In the genomic region with DNA sequence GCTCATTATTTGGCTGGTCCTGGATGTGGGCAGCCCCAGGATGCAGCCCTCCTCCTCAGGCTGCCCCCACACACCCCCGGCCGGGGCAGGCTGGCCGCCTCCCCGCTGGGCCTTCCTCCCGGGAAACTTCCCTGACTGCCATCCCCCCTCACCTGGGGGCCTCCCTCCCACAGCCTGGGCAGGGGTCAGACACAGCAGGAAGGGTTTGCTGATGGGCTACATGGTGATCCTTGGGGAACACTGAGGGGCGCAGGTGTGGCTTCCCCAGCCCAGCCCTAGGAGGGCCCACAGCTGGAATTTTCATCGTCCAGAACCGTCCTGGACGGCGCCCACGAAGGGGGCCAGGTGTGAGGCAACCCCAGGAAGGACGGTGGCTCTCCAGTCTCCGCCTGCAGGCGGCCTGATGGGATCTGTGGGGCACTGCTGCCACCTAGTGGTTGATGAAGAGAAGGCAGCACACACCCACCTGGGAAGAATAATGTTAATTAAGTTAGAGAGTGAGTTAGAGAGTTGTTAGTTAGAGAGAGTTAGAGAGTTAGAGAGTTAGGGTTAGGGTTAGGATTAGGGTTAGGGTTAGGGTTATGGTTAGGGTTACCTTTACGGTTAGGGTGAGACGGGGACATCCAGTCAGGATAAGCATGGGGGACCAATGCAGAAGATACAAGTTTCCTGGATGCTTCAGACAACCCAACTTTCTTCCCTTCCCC, we compare ENCODE assay signal across 8 cellular contexts.
DNase-seq lines count a peak whose midpoint lies in the region; ATAC-seq and TF ChIP-seq lines count a peak whose summit lies in the region.

No MANE protein-coding gene starts in this region.

- POLR2A ChIA-PET in HEK293T (lab: Yijun Ruan, JAX): no interaction called here

- CTCF ChIA-PET in HEK293T (lab: Yijun Ruan, JAX): interaction anchor here (0.5 to 1.7 kb wide), 8 partner anchors 23 to 649 kb away, joined by 3 to 7 read pairs (median 4); no protein-coding TSS in a partner anchor

- DNase-seq in BE2C (peak; percentile 72), HEK293T (ENCODE audit: extremely low spot score) (peak; percentile 85), NOMO-1 treated with dmso at 0.1 percent for 144 hours (lab: John Stamatoyannopoulos, UW; ENCODE audit: unreplicated experiment) (peak; percentile 33), endodermal cell (peak; percentile 93), middle frontal gyrus (ENCODE audit: extremely low spot score, low spot score) (peak; percentile 25)
- DNase-seq in activated CD8-positive, alpha-beta memory T cell treated with anti-CD3 and anti-CD28 coated beads, Interleukin-2, amount 50 U/mL, for 24 hours (ENCODE audit: extremely low read depth): peak; percentile 44
- DNase-seq in stimulated activated CD8-positive, alpha-beta memory T cell treated with anti-CD3 and anti-CD28 coated beads, Interleukin-4, amount 100 ng/mL, for 24 hours (ENCODE audit: low read depth): peak; percentile 57

- H3K27me3 Mint-ChIP-seq in endodermal cell (ENCODE audit: insufficient read depth): peaks cover 71% of the 10 kb centered on the region

- H3K4me1 ChIP-seq in BE2C (no peaks in the 10 kb centered on the region), endodermal cell (ENCODE audit: control insufficient read depth, insufficient read depth, low read length) (peaks cover 4% of the 10 kb centered on the region)

- H3K27me3 ChIP-seq in BE2C (no peaks in the 10 kb centered on the region), endodermal cell (ENCODE audit: control insufficient read depth, insufficient read depth, low read length, poor library complexity, severe bottlenecking) (peaks cover 3% of the 10 kb centered on the region)

- TF ChIP-seq CTCF in BE2C (IDR thresholded peaks at IDR 0.05; ENCODE audit: low read depth, low read length) (peak; percentile 94), endodermal cell (conservative IDR thresholded peaks at IDR 0.05) (peak; percentile 99)

- H3K36me3 ChIP-seq in BE2C (no peaks in the 10 kb centered on the region), endodermal cell (ENCODE audit: control insufficient read depth, insufficient read depth, low read length) (no peaks in the 10 kb centered on the region)

- no peak for ATAC-seq in GM18861 (IDR thresholded peaks at IDR 0.05; ENCODE audit: unreplicated experiment)

- H3K9ac ChIP-seq in endodermal cell (ENCODE audit: extremely low read depth, low read length, poor library complexity, severe bottlenecking): no peak overlapping the region

- H3K4me1 Mint-ChIP-seq in endodermal cell: peaks cover 6% of the 10 kb centered on the region

- H3K27ac Mint-ChIP-seq in endodermal cell: no peak overlapping the region

- no peak overlapping the region for H3K27ac ChIP-seq in endodermal cell (ENCODE audit: low read depth, low read length)

- no peaks in the 10 kb centered on the region for H3K36me3 Mint-ChIP-seq in endodermal cell (ENCODE audit: low read depth)

- no peaks in the 10 kb centered on the region for H3K9me3 Mint-ChIP-seq in endodermal cell

- H3K4me3 ChIP-seq in BE2C (ENCODE audit: low read depth, low read length) (no peak overlapping the region), endodermal cell (ENCODE audit: low read length) (no peak overlapping the region)

- H3K9me3 ChIP-seq in BE2C: no peaks in the 10 kb centered on the region
- H3K9me3 ChIP-seq in endodermal cell (ENCODE audit: control insufficient read depth, low read length): no peaks in the 10 kb centered on the region

- 3 to 10% methylated on average over 6 to 16 of the region's 16 CpGs for WGBS in endodermal cell (ENCODE audit: insufficient coverage in 1 of 2, insufficient read length in 1 of 2), 2 experiments

- H3K4me3 Mint-ChIP-seq in endodermal cell: no peak overlapping the region

TF ChIP-seq in HEK293T, 16 proteins besides CTCF, POLR2A, EP300 and RAD21:
- TF ChIP-seq FOXM1 (IDR thresholded peaks at IDR 0.05; ENCODE audit: borderline replicate concordance): no peak
- TF ChIP-seq, protein P1, sequence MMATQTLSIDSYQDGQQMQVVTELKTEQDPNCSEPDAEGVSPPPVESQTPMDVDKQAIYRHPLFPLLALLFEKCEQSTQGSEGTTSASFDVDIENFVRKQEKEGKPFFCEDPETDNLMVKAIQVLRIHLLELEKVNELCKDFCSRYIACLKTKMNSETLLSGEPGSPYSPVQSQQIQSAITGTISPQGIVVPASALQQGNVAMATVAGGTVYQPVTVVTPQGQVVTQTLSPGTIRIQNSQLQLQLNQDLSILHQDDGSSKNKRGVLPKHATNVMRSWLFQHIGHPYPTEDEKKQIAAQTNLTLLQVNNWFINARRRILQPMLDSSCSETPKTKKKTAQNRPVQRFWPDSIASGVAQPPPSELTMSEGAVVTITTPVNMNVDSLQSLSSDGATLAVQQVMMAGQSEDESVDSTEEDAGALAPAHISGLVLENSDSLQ (IDR thresholded peaks at IDR 0.05): no peak
- TF ChIP-seq LEF1 (IDR thresholded peaks at IDR 0.05; ENCODE audit: borderline replicate concordance): no peak
- TF ChIP-seq BHLHE40 (IDR thresholded peaks at IDR 0.05; ENCODE audit: borderline replicate concordance): no peak

Comparison
In these comparisons a context has a peak if more than half of its experiments do, and no peak if none do; other contexts are left out.
1. DNase-seq: peak in every context shown above with its lines; median percentile 93 in endodermal cell; 85 in HEK293T; 72 in BE2C; 57 in stimulated activated CD8-positive, alpha-beta memory T cell treated with anti-CD3 and anti-CD28 coated beads, Interleukin-4, amount 100 ng/mL, for 24 hours; 44 in activated CD8-positive, alpha-beta memory T cell treated with anti-CD3 and anti-CD28 coated beads, Interleukin-2, amount 50 U/mL, for 24 hours; 33 in NOMO-1 treated with dmso at 0.1 percent for 144 hours; 25 in middle frontal gyrus.